ENCODE assay signal across 8 cellular contexts in genomic region chr7:111089822-111090426, GRCh38. TPM values are rescaled to one million over a fixed set of nuclear protein-coding genes. Genes with fewer than 3 reads are reported as not detected.
DNase-seq lines count a peak whose midpoint lies in the region; ATAC-seq and TF ChIP-seq lines count a peak whose summit lies in the region.

No MANE protein-coding gene starts in this region.

- H3K79me2 ChIP-seq in Karpas-422 (ENCODE audit: low read length), result no peaks in the 10 kb centered on the region

- no peaks in the 10 kb centered on the region for H3K9me3 Mint-ChIP-seq in endodermal cell
- peaks cover 0 to 4% (median 0%) of the 10 kb centered on the region in 7 donors for H3K9me3 Mint-ChIP-seq in naive B cell

- H3K4me3 Mint-ChIP-seq in endodermal cell, result no peak overlapping the region
- H3K4me3 Mint-ChIP-seq in naive B cell, result no peak overlapping the region

- H3K36me3 ChIP-seq in Karpas-422 (ENCODE audit: insufficient read depth, low read length), result no peaks in the 10 kb centered on the region
- no peaks in the 10 kb centered on the region for H3K36me3 ChIP-seq in endodermal cell (ENCODE audit: control insufficient read depth, insufficient read depth, low read length)

- peaks cover 39% of the 10 kb centered on the region for H3K4me1 Mint-ChIP-seq in endodermal cell
- H3K4me1 Mint-ChIP-seq in naive B cell, result peaks cover 0 to under 1% (median 0%) of the 10 kb centered on the region in 3 donors

- H4K20me1 ChIP-seq in Karpas-422 (ENCODE audit: insufficient read depth, low read depth, low read length), result no peaks in the 10 kb centered on the region

- no peaks in the 10 kb centered on the region for H3K9me2 ChIP-seq in Karpas-422 (replicated peaks; ENCODE audit: insufficient read depth, low read length)

- TF ChIP-seq CTCF in RWPE1 (conservative IDR thresholded peaks at IDR 0.05; ENCODE audit: low read depth), result peak; percentile 87
- TF ChIP-seq CTCF in endodermal cell (conservative IDR thresholded peaks at IDR 0.05), result peak; percentile 86

- H3K4me3 ChIP-seq in Karpas-422 (ENCODE audit: low read length), result no peak overlapping the region
- H3K4me3 ChIP-seq in endodermal cell (ENCODE audit: low read length), result no peak overlapping the region

- H3K27ac Mint-ChIP-seq in endodermal cell (no peak overlapping the region), naive B cell (no peak overlapping the region)

- H3K9me3 ChIP-seq in Karpas-422 (ENCODE audit: low read length) (no peaks in the 10 kb centered on the region), endodermal cell (ENCODE audit: control insufficient read depth, low read length) (no peaks in the 10 kb centered on the region)

- H3K4me1 ChIP-seq in Karpas-422 (ENCODE audit: low read length) (no peaks in the 10 kb centered on the region), endodermal cell (ENCODE audit: control insufficient read depth, insufficient read depth, low read length) (peaks cover 9% of the 10 kb centered on the region)

- no peaks in the 10 kb centered on the region for H3K27me3 Mint-ChIP-seq in endodermal cell (ENCODE audit: insufficient read depth)
- no peaks in the 10 kb centered on the region for H3K27me3 Mint-ChIP-seq in naive B cell

- H3K36me3 Mint-ChIP-seq in endodermal cell (ENCODE audit: low read depth) (no peaks in the 10 kb centered on the region), naive B cell (no peaks in the 10 kb centered on the region)

- peak; percentile 40 for ATAC-seq in GM19395 (IDR thresholded peaks at IDR 0.05; ENCODE audit: unreplicated experiment)
- ATAC-seq in naive B cell (ENCODE audit: low read depth in 2 of 2), result peak in 1 of 2 donors; percentile 37
- no peak for ATAC-seq in HG03469 (IDR thresholded peaks at IDR 0.05; ENCODE audit: unreplicated experiment)
- no peak for ATAC-seq in HG03095 (IDR thresholded peaks at IDR 0.05; ENCODE audit: unreplicated experiment)

- no peak overlapping the region for H2AFZ ChIP-seq in Karpas-422 (ENCODE audit: low read length)

- no peak overlapping the region for H3K9ac ChIP-seq in Karpas-422 (ENCODE audit: low read length)
- no peak overlapping the region for H3K9ac ChIP-seq in endodermal cell (ENCODE audit: extremely low read depth, low read length, poor library complexity, severe bottlenecking)

- no peak overlapping the region for H3K27ac ChIP-seq in Karpas-422 (ENCODE audit: low read length)
- no peak overlapping the region for H3K27ac ChIP-seq in RWPE1
- no peak overlapping the region for H3K27ac ChIP-seq in endodermal cell (ENCODE audit: low read depth, low read length)

- DNase-seq in COR-L47 (lab: John Stamatoyannopoulos, UW), result peak; percentile 37
- peak; percentile 76 for DNase-seq in Karpas-422
- peak; percentile 41 for DNase-seq in RWPE1 (ENCODE audit: low spot score)
- no peak for DNase-seq in endodermal cell
- peak; percentile 18 for DNase-seq in naive B cell

- no CpG with 5 or more reads among the region's 1 CpG for WGBS in endodermal cell (ENCODE audit: insufficient coverage in 1 of 2, insufficient read length in 1 of 2), 2 experiments

- CTCF ChIA-PET in RWPE1 (lab: Yijun Ruan, JAX), result interaction anchor here (0.8 kb wide), 1 partner anchor 231 kb away, joined by 5 read pairs; no protein-coding TSS in a partner anchor

- POLR2A ChIA-PET in RWPE1 (lab: Yijun Ruan, JAX; ENCODE audit: low non-redundant PET), result no interaction called here

- H3K27me3 ChIP-seq in Karpas-422 (ENCODE audit: low read length) (no peaks in the 10 kb centered on the region), endodermal cell (ENCODE audit: control insufficient read depth, insufficient read depth, low read length, poor library complexity, severe bottlenecking) (no peaks in the 10 kb centered on the region)

- H3K4me2 ChIP-seq in Karpas-422 (ENCODE audit: low read depth, low read length, poor library complexity, severe bottlenecking), result no peak overlapping the region

RNA-seq across cellular contexts. Expression of gene LRRN3, which starts 1.0 kb away (rescaled TPM):
- not detected in 2 replicates for total RNA-seq in Karpas-422 (2014; rRNA removed; shearing (Covaris generic); ENCODE audit: low replicate concordance)
- total RNA-seq in endodermal cell, result 1 to 10 TPM in 1 of 2 donors, not detected in 1; 1.3 TPM
- polyA plus RNA-seq in endodermal cell (2013, experiment 1 of 2), result 45.1 TPM
- 44.2 TPM for polyA plus RNA-seq in endodermal cell (2013, experiment 2 of 2)
- under 1 TPM; 0.09 to 0.44 (median 0.12) TPM for polyA plus RNA-seq in naive B cell (ENCODE audit: low read depth in 6 of 6)
